In the genomic region with DNA sequence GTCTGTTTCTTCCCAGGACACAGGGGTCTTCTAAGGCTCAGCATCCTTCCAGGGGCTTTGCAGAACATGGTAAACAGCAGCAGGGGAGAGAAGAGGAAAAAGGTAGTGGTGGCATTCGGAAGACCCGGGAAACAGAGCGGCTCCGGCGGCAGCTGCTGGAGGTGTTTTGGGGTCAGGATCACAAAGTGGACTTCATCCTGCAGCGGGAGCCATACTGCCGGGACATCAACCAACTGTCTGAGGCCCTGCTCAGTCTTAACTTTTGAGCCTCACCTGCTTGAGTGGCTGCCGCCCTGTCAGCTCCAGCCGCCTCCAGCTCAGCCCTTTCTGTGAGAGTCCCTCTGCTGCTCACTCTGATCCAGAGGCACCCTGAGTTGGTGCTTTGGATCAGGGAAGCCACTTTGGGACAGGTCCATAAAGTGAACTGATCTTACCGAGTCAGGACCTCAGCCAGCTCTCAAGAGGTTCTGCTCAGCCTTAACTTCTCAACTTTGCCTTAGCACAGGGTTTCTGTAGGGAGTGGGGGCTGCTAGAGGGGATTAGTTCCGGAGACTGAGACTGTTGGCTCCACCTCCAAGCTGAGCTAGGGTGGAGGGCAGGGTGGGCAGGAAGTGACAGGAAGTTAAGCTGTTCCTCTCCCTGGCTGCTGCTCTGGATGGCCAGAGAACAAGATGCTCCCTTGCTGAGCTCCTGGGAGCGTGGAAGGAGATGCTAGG, we compare ENCODE assay signal across 8 cellular contexts. TPM values are rescaled to one million over a fixed set of nuclear protein-coding genes. Genes with fewer than 3 reads are reported as not detected.
DNase-seq lines count a peak whose midpoint lies in the region; TF ChIP-seq lines count a peak whose summit lies in the region.

No MANE protein-coding gene starts in this region.

- peak overlapping the region; percentile 49 to 93 (median 80) for H3K27ac Mint-ChIP-seq in CD8-positive, alpha-beta memory T cell
- H3K27ac Mint-ChIP-seq in brain: peak overlapping the region; percentile 63 to 96 (median 72)
- H3K27ac Mint-ChIP-seq in neural progenitor cell: no peak overlapping the region

- H3K4me2 ChIP-seq in neural progenitor cell: no peak overlapping the region

- DNase-seq in CD8-positive, alpha-beta memory T cell: no peak
- DNase-seq in NCI-H82 (lab: John Stamatoyannopoulos, UW): peak; percentile 85
- no peak for DNase-seq in neural progenitor cell (ENCODE audit: low spot score)
- DNase-seq in HuH-7.5 (ENCODE audit: low spot score): no peak
- no peak for DNase-seq in hypothalamus (lab: John Stamatoyannopoulos, UW)
- DNase-seq in NCI-H2029 treated with DMSO at 0.1 percent for 48 hours (lab: John Stamatoyannopoulos, UW): no peak
- DNase-seq in SIG-M5 (lab: John Stamatoyannopoulos, UW): no peak

- H2AFZ ChIP-seq in neural progenitor cell (replicated peaks): no peak overlapping the region

- H3K4me3 Mint-ChIP-seq in CD8-positive, alpha-beta memory T cell: peak overlapping the region in 2 of 7 donors; percentile 47 to 75
- H3K4me3 Mint-ChIP-seq in brain (peak overlapping the region in 2 of 5 experiments; percentile 19 to 75), neural progenitor cell (peak overlapping the region; percentile 58)

- H3K27me3 ChIP-seq in CD8-positive, alpha-beta memory T cell (ENCODE audit: insufficient read depth, low read length, poor library complexity, severe bottlenecking): no peaks in the 10 kb centered on the region
- H3K27me3 ChIP-seq in neural progenitor cell: no peaks in the 10 kb centered on the region

- H3K36me3 ChIP-seq in CD8-positive, alpha-beta memory T cell (ENCODE audit: insufficient read depth, low read length): peaks cover 56% of the 10 kb centered on the region
- no peaks in the 10 kb centered on the region for H3K36me3 ChIP-seq in neural progenitor cell

- H3K9me3 ChIP-seq in CD8-positive, alpha-beta memory T cell (ENCODE audit: low read length): no peaks in the 10 kb centered on the region
- H3K9me3 ChIP-seq in neural progenitor cell (ENCODE audit: low read depth): no peaks in the 10 kb centered on the region

- no peak overlapping the region for H3K4me3 ChIP-seq in CD8-positive, alpha-beta memory T cell (ENCODE audit: low read length)
- H3K4me3 ChIP-seq in neural progenitor cell: no peak overlapping the region

- H3K79me2 ChIP-seq in neural progenitor cell (ENCODE audit: low read depth): peaks cover 13% of the 10 kb centered on the region

- H3K9ac ChIP-seq in neural progenitor cell: no peak overlapping the region

- CTCF ChIA-PET in CD8-positive, alpha-beta memory T cell (lab: Charles Lee): interaction anchor here (0.7 to 22.1 kb wide), 12 partner anchors 13 to 250 kb away, joined by 3 to 486 read pairs (median 6); a partner anchor contains a TSS

- peaks cover 33 to 68% (median 58%) of the 10 kb centered on the region in 3 donors for H3K4me1 Mint-ChIP-seq in CD8-positive, alpha-beta memory T cell
- peaks cover 23% of the 10 kb centered on the region for H3K4me1 Mint-ChIP-seq in brain
- H3K4me1 Mint-ChIP-seq in neural progenitor cell: peaks cover 12% of the 10 kb centered on the region

- no peak overlapping the region for H3K27ac ChIP-seq in CD8-positive, alpha-beta memory T cell (ENCODE audit: low read depth, low read length)
- H3K27ac ChIP-seq in neural progenitor cell: no peak overlapping the region

- TF ChIP-seq CTCF in brain (conservative IDR thresholded peaks at IDR 0.05): peak; percentile 16 to 25
- TF ChIP-seq CTCF in neural progenitor cell (IDR thresholded peaks at IDR 0.05): no peak

- H3K27me3 Mint-ChIP-seq in CD8-positive, alpha-beta memory T cell: no peaks in the 10 kb centered on the region
- H3K27me3 Mint-ChIP-seq in brain: peaks cover 7% of the 10 kb centered on the region
- H3K27me3 Mint-ChIP-seq in neural progenitor cell (ENCODE audit: insufficient read depth, low read depth): peaks cover 9% of the 10 kb centered on the region

- peaks cover 31% of the 10 kb centered on the region for H3K4me1 ChIP-seq in CD8-positive, alpha-beta memory T cell (ENCODE audit: insufficient read depth, low read length)
- H3K4me1 ChIP-seq in neural progenitor cell: peaks cover 9% of the 10 kb centered on the region

- POLR2A ChIA-PET in CD8-positive, alpha-beta memory T cell (lab: Charles Lee): interaction anchor here (0.6 to 3.1 kb wide), 6 partner anchors 16 to 194 kb away, joined by 3 to 14 read pairs (median 4); a partner anchor contains a TSS

- H3K9me3 Mint-ChIP-seq in CD8-positive, alpha-beta memory T cell: no peaks in the 10 kb centered on the region
- H3K9me3 Mint-ChIP-seq in brain (no peaks in the 10 kb centered on the region), neural progenitor cell (no peaks in the 10 kb centered on the region)

- H4K20me1 ChIP-seq in neural progenitor cell (ENCODE audit: low read depth): peaks cover 24% of the 10 kb centered on the region

- H3K36me3 Mint-ChIP-seq in CD8-positive, alpha-beta memory T cell: peaks cover 0 to 92% (median 18%) of the 10 kb centered on the region in 3 donors
- H3K36me3 Mint-ChIP-seq in brain (peaks cover 20% of the 10 kb centered on the region), neural progenitor cell (peaks cover 18% of the 10 kb centered on the region)

- H3F3A ChIP-seq in neural progenitor cell (ENCODE audit: low read depth): peaks cover 23% of the 10 kb centered on the region

RNA-seq across cellular contexts. Expression of a gene that starts 5.4 kb away (rescaled TPM):
- total RNA-seq in CD8-positive, alpha-beta memory T cell: 10 to 100 TPM; 58.1 to 59.6 TPM
- 67.7 TPM for polyA plus RNA-seq in CD8-positive, alpha-beta memory T cell
- 125 TPM for polyA plus RNA-seq in brain (ENCODE audit: insufficient read depth, low read depth, low replicate concordance)
- total RNA-seq in neural progenitor cell (ENCODE audit: low replicate concordance): 19.0 and 37.8 TPM in 2 replicates

RNA-seq across cellular contexts. Expression of a gene that starts 7.4 kb away (rescaled TPM):
- total RNA-seq in CD8-positive, alpha-beta memory T cell: 10 to 100 TPM; 68.8 to 72.3 TPM
- 21.1 TPM for polyA plus RNA-seq in CD8-positive, alpha-beta memory T cell
- polyA plus RNA-seq in brain (ENCODE audit: insufficient read depth, low read depth, low replicate concordance): 22.3 TPM
- 20.4 and 34.7 TPM in 2 replicates for total RNA-seq in neural progenitor cell (ENCODE audit: low replicate concordance)

RNA-seq across cellular contexts. Expression of a gene that starts 7.7 kb away (rescaled TPM):
- total RNA-seq in CD8-positive, alpha-beta memory T cell: 1 to 10 TPM; 7.4 to 7.7 TPM
- polyA plus RNA-seq in CD8-positive, alpha-beta memory T cell: not detected
- polyA plus RNA-seq in brain (ENCODE audit: insufficient read depth, low read depth, low replicate concordance): 3.3 TPM
- total RNA-seq in neural progenitor cell (ENCODE audit: low replicate concordance): 0.25 TPM in 1 of 2 replicates, not detected in the other

RNA-seq across cellular contexts. Expression of a gene that starts 38.4 kb away (rescaled TPM):
- total RNA-seq in CD8-positive, alpha-beta memory T cell: under 1 TPM; 0.02 to 0.04 TPM
- polyA plus RNA-seq in CD8-positive, alpha-beta memory T cell: not detected
- 6.4 TPM for polyA plus RNA-seq in brain (ENCODE audit: insufficient read depth, low read depth, low replicate concordance)
- 15.5 and 34.3 TPM in 2 replicates for total RNA-seq in neural progenitor cell (ENCODE audit: low replicate concordance)
